ENCODE assay signal across 23 cellular contexts in the genomic region with DNA sequence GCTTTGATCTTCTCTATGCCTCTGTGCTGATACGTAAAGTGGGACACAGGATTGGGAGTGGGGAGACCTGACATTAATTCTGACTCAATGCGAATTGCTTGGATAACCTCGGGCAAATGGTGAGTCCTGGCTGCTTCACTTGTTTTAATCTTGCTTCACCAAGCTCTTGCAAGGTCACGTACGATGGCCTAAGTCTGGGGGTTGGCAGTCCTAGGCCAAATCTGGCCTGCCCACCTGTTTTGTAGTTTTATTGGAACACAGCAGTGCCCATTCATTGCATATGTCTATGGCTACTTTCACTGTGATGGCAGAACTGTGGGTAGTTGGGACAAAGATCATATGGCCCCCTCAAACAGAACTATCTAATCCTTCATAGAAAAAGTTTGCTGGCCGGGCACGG. TPM values are rescaled to one million over a fixed set of nuclear protein-coding genes. Genes with fewer than 3 reads are reported as not detected.
"Had no signal": no experiment of that assay in that cellular context is flagged by ENCODE, and none has a peak within 500 bp of the region (broad histone marks: within the 10 kb centered on the region; RNA-seq: fewer than 3 reads in every experiment).

No MANE protein-coding gene starts in this region.

- DNase-seq: Kasumi-1, MM.1S, NCI-H1092 treated with DMSO at 0.1 percent for 48 hours, NCI-H1436, NCI-H187, NCI-H2029, NCI-H2081 treated with DMSO at 0.1 percent for 48 hours, NCI-H2171, NCI-H226, NCI-H446, NCI-H510A, NCI-H524 treated with DMSO at 0.1 percent for 48 hours, NCI-H69, NCI-H774, SHP77, SK-N-SH had no signal

- H3K9ac ChIP-seq: KMS-11, SK-N-SH had no signal

- H3K27me3 Mint-ChIP-seq: IgD-negative memory B cell had no signal

- H3K4me1 Mint-ChIP-seq: IgD-negative memory B cell had no signal

- H3K9me3 ChIP-seq: SK-N-SH had no signal

- H3K4me3 ChIP-seq: K562 had no signal

- H3K27ac Mint-ChIP-seq: IgD-negative memory B cell had no signal

- H3K4me3 Mint-ChIP-seq: IgD-negative memory B cell had no signal

- ATAC-seq: K562 had no signal

- H3K27ac ChIP-seq: KMS-11, RWPE1 had no signal

- H3K9me3 Mint-ChIP-seq: IgD-negative memory B cell had no signal

- H3K4me2 ChIP-seq: KMS-11, SK-N-SH had no signal

RNA-seq across cellular contexts. Expression of gene RBP5, which starts 14.9 kb away (rescaled TPM):
- total RNA-seq: HT1080, M059J, SK-MEL-5 had no signal
- polyA plus RNA-seq: IgD-negative memory B cell had no signal

RNA-seq across cellular contexts. Expression of gene C1R, which starts 51.3 kb away (rescaled TPM):
- polyA plus RNA-seq: IgD-negative memory B cell had no signal
